Comparison of ENCODE assay signal across 39 cellular contexts in the genomic region with DNA sequence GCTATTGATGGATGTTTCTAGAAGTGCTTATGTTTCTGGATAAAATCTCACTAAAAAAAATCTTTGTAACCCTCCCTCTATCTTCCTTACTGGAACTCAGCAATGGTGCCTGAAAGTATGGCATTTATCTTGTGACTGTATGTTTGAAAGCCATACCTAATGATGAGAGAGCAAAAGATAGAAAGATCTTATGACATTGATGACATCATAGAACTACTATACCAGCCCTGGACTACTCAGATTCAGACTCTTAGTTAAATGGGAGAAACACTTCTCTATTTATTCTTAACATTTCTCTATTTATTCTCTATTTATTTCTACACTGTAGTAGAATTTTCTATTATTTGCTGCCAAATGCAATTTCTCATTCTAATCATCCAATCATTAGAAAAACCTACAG. TPM values are rescaled to one million over a fixed set of nuclear protein-coding genes. Genes with fewer than 3 reads are reported as not detected.
"Had no signal": no experiment of that assay in that cellular context is flagged by ENCODE, and none has a peak within 500 bp of the region (broad histone marks: within the 10 kb centered on the region; RNA-seq: fewer than 3 reads in every experiment).

No MANE protein-coding gene starts in this region.

- H3K4me3 ChIP-seq: MG63 had no signal

- H3K36me3 ChIP-seq: MG63 had no signal

- H3K27me3 ChIP-seq: MG63 had no signal

- DNase-seq: Karpas-422, Kasumi-1, MG63, MM.1S, MV-4-11, NCI-H1048, NCI-H1092, NCI-H1092 treated with DMSO at 0.1 percent for 48 hours, NCI-H1105, NCI-H1105 treated with DMSO at 0.1 percent for 48 hours, NCI-H1417, NCI-H1417 treated with DMSO at 0.1 percent for 48 hours, NCI-H1436, NCI-H1436 treated with DMSO at 0.1 percent for 48 hours, NCI-H146, NCI-H1694, NCI-H1694 treated with DMSO at 0.1 percent for 48 hours, NCI-H187, NCI-H187 treated with DMSO at 0.1 percent for 48 hours, NCI-H1930, NCI-H2029, NCI-H2029 treated with DMSO at 0.1 percent for 48 hours, NCI-H2081, NCI-H2081 treated with DMSO at 0.1 percent for 48 hours, NCI-H2107, NCI-H2171, NCI-H2171 treated with DMSO at 0.1 percent for 48 hours, NCI-H2227 treated with DMSO at 0.1 percent for 48 hours, NCI-H226, NCI-H345, NCI-H446, NCI-H446 treated with DMSO at 0.1 percent for 48 hours, NCI-H510A, NCI-H510A treated with DMSO at 0.1 percent for 48 hours, NCI-H524 had no signal

- H3K9me3 ChIP-seq: MG63 had no signal

RNA-seq across cellular contexts. Expression of a gene that starts 32.7 kb away (rescaled TPM):
- total RNA-seq: LHCN-M2, M059J, MCF 10A, NCI-H460 had no signal
